ENCODE assay signal across 8 cellular contexts in the genomic region with DNA sequence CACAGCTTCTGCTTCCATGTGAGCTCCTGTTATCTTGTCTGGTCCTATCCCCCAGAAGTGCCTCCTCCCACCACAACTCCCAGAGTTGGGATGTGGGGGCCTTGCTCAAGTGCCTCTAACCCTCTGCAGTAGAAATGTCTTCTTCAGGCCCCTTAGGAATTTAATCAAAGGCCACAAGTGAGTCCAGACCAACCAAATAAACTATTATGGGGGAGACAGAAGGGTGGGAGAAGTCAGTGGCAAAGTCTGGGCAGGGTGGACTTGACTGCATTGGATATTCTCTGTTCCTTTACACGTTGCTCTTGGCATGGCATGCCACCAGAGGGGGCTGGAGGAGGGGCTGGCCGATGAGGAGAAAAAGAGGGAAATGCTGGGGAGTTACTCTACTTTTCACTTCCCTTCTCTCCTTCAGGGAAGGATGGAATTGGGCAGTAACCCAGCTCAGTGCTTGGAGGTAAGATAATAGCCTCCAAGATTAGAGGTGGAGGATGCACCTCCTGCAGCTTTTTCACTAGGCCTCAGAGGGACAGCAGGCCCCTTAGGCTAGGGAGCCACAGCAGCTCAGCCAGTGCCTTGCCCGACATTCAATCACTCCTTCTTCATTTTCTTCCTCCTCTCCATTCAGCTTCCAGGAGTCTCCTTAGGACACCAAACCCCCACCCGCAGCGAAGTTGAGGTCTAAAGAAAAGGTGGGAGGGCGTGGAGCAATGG. TPM values are rescaled to one million over a fixed set of nuclear protein-coding genes. Genes with fewer than 3 reads are reported as not detected.
DNase-seq lines count a peak whose midpoint lies in the region; ATAC-seq and TF ChIP-seq lines count a peak whose summit lies in the region.

No MANE protein-coding gene starts in this region.

- peak; percentile 55 for DNase-seq in ACHN
- peak in 2 of 3 donors; percentile 40 to 60 for DNase-seq in Peyer's patch
- no peak for DNase-seq in stimulated activated naive B cell treated with anti-CD40 and anti-IgM and Interleukin-4, amounts not matched to agents 10 μg/mL and 1 μg/mL and 100 μg/mL, for 72 hours
- no peak for DNase-seq in NCI-H187 (lab: John Stamatoyannopoulos, UW)

- no peaks in the 10 kb centered on the region for H3K27me3 ChIP-seq in Peyer's patch
- no peaks in the 10 kb centered on the region for H3K27me3 ChIP-seq in ectodermal cell (ENCODE audit: control insufficient read depth, insufficient read depth, low read length, poor library complexity, severe bottlenecking)

- H3K27me3 Mint-ChIP-seq in stimulated activated naive B cell treated with anti-CD40 and anti-IgM and Interleukin-4, amounts not matched to agents 10 μg/mL and 1 μg/mL and 100 μg/mL, for 72 hours, result peaks cover 21 to 28% of the 10 kb centered on the region in 2 donors

- H3K27ac Mint-ChIP-seq in stimulated activated naive B cell treated with anti-CD40 and anti-IgM and Interleukin-4, amounts not matched to agents 10 μg/mL and 1 μg/mL and 100 μg/mL, for 72 hours, result peak overlapping the region; percentile 38

- no peak for ATAC-seq in stimulated activated naive B cell treated with anti-CD40 and anti-IgM and Interleukin-4, amounts not matched to agents 10 μg/mL and 1 μg/mL and 100 μg/mL, for 72 hours (replicated peaks)
- no peak for ATAC-seq in HG02763 (IDR thresholded peaks at IDR 0.05; ENCODE audit: unreplicated experiment)
- ATAC-seq in GM21423 (IDR thresholded peaks at IDR 0.05; ENCODE audit: unreplicated experiment), result no peak

- 14 to 18% methylated on average over 4 to 6 of the region's 6 CpGs for WGBS in ectodermal cell, 2 experiments

- no peak overlapping the region for H3K4me3 ChIP-seq in Peyer's patch
- H3K4me3 ChIP-seq in ectodermal cell (ENCODE audit: insufficient read depth, low read depth, low read length), result no peak overlapping the region

- H3K36me3 ChIP-seq in Peyer's patch, result peaks cover 0 to 23% (median 0%) of the 10 kb centered on the region in 3 donors
- H3K36me3 ChIP-seq in ectodermal cell (ENCODE audit: control insufficient read depth, insufficient read depth, low read length), result peaks cover 4% of the 10 kb centered on the region

- H3K27ac ChIP-seq in Peyer's patch (no peak overlapping the region), ectodermal cell (ENCODE audit: insufficient read depth, low read depth, low read length, poor library complexity, severe bottlenecking) (peak overlapping the region; percentile 60)

- peaks cover 13 to 19% of the 10 kb centered on the region in 2 donors for H3K36me3 Mint-ChIP-seq in stimulated activated naive B cell treated with anti-CD40 and anti-IgM and Interleukin-4, amounts not matched to agents 10 μg/mL and 1 μg/mL and 100 μg/mL, for 72 hours

- no peak for TF ChIP-seq POLR2A in Peyer's patch (IDR thresholded peaks at IDR 0.05)

- TF ChIP-seq CTCF in GM12872 (IDR thresholded peaks at IDR 0.05; ENCODE audit: insufficient read depth, low read depth, low read length), result peak; percentile 54
- peak in 1 of 6 experiments; percentile 15 for TF ChIP-seq CTCF in Peyer's patch (IDR thresholded peaks at IDR 0.05)

- H3K4me3 Mint-ChIP-seq in stimulated activated naive B cell treated with anti-CD40 and anti-IgM and Interleukin-4, amounts not matched to agents 10 μg/mL and 1 μg/mL and 100 μg/mL, for 72 hours, result peak overlapping the region; percentile 96 to 98

- in situ Hi-C loops in ACHN (cut with HindIII; ENCODE audit: low pct_ligation_motif_present, low pct_unique_long_range_greater_than_20kb, low sequenced_read_pairs), result no loop called here

- H3K9me3 ChIP-seq in Peyer's patch (no peaks in the 10 kb centered on the region), ectodermal cell (ENCODE audit: control insufficient read depth, low read length) (no peaks in the 10 kb centered on the region)

- peaks cover 0 to 11% (median 6%) of the 10 kb centered on the region in 4 donors for H3K4me1 ChIP-seq in Peyer's patch
- H3K4me1 ChIP-seq in ectodermal cell (ENCODE audit: control insufficient read depth, insufficient read depth, low read length), result peaks cover 29% of the 10 kb centered on the region

- peaks cover 33% of the 10 kb centered on the region in 2 donors for H3K4me1 Mint-ChIP-seq in stimulated activated naive B cell treated with anti-CD40 and anti-IgM and Interleukin-4, amounts not matched to agents 10 μg/mL and 1 μg/mL and 100 μg/mL, for 72 hours

- no peaks in the 10 kb centered on the region for H3K9me3 Mint-ChIP-seq in stimulated activated naive B cell treated with anti-CD40 and anti-IgM and Interleukin-4, amounts not matched to agents 10 μg/mL and 1 μg/mL and 100 μg/mL, for 72 hours

RNA-seq across cellular contexts. Expression of gene AP1G2, which starts 1.2 kb away (rescaled TPM):
- 100 to 1,000 TPM; 175 to 369 (median 341) TPM for total RNA-seq in Peyer's patch
- 111 TPM for polyA plus RNA-seq in ectodermal cell (2013, experiment 1 of 4)
- polyA plus RNA-seq in ectodermal cell (2013, experiment 2 of 4), result 104 TPM
- 84.7 TPM for polyA plus RNA-seq in ectodermal cell (2013, experiment 3 of 4)
- polyA plus RNA-seq in ectodermal cell (2013, experiment 4 of 4), result 91.5 TPM

RNA-seq across cellular contexts. Expression of gene JPH4, which starts 9.8 kb away (rescaled TPM):
- total RNA-seq in Peyer's patch, result 1 to 10 TPM in 2 of 4 donors, under 1 TPM in 1, not detected in 1; 0.85 to 8.3 (median 1.5) TPM
- 17.1 TPM for polyA plus RNA-seq in ectodermal cell (2013, experiment 1 of 4)
- 14.9 TPM for polyA plus RNA-seq in ectodermal cell (2013, experiment 2 of 4)
- 16.5 TPM for polyA plus RNA-seq in ectodermal cell (2013, experiment 3 of 4)
- 16.9 TPM for polyA plus RNA-seq in ectodermal cell (2013, experiment 4 of 4)

RNA-seq across cellular contexts. Expression of gene THTPA, which starts 12.7 kb away (rescaled TPM):
- total RNA-seq in Peyer's patch, result 10 to 100 TPM; 23.3 to 48.5 (median 37.6) TPM
- 24.2 TPM for polyA plus RNA-seq in ectodermal cell (2013, experiment 1 of 4)
- 15.2 TPM for polyA plus RNA-seq in ectodermal cell (2013, experiment 2 of 4)
- polyA plus RNA-seq in ectodermal cell (2013, experiment 3 of 4), result 12.4 TPM
- polyA plus RNA-seq in ectodermal cell (2013, experiment 4 of 4), result 17.5 TPM

RNA-seq across cellular contexts. Expression of gene ZFHX2, which starts 17.2 kb away (rescaled TPM):
- total RNA-seq in Peyer's patch, result 1 to 10 TPM in 2 of 4 donors, under 1 TPM in 2; 0.53 to 7.4 (median 1.0) TPM
- 27.6 TPM for polyA plus RNA-seq in ectodermal cell (2013, experiment 1 of 4)
- 26.1 TPM for polyA plus RNA-seq in ectodermal cell (2013, experiment 2 of 4)
- polyA plus RNA-seq in ectodermal cell (2013, experiment 3 of 4), result 20.3 TPM
- polyA plus RNA-seq in ectodermal cell (2013, experiment 4 of 4), result 23.0 TPM

Comparison
In these comparisons a context has a peak if more than half of its experiments do, and no peak if none do; other contexts are left out.
1. DNase-seq: peak in ACHN (single experiment) and Peyer's patch (2 of 3); none in stimulated activated naive B cell treated with anti-CD40 and anti-IgM and Interleukin-4, amounts not matched to agents 10 μg/mL and 1 μg/mL and 100 μg/mL, for 72 hours (single experiment) and NCI-H187 (0 of 2).